In genomic region chr9:85157763-85158162, GRCh38 we compare ENCODE assay signal across 1 cellular context.
TF ChIP-seq lines count a peak whose summit lies in the region.

No MANE protein-coding gene starts in this region.

TF ChIP-seq in GM23338, 12 proteins besides CTCF, POLR2A, EP300 and RAD21 (continued from another document):
- TF ChIP-seq REST (IDR thresholded peaks at IDR 0.05; ENCODE audit: unreplicated experiment) (no peak), ETS1 (IDR thresholded peaks at IDR 0.05) (no peak), CREB1 (CRISPR knock-in tag; IDR thresholded peaks at IDR 0.05; ENCODE audit: low read depth) (no peak), STAT1 (IDR thresholded peaks at IDR 0.05; ENCODE audit: unreplicated experiment) (no peak), EZH2 (IDR thresholded peaks at IDR 0.05; ENCODE audit: low read depth, unreplicated experiment) (no peak), ZNF462 (CRISPR knock-in tag; IDR thresholded peaks at IDR 0.05) (no peak), NANOG (IDR thresholded peaks at IDR 0.05; ENCODE audit: borderline replicate concordance) (no peak), JUNB (IDR thresholded peaks at IDR 0.05; ENCODE audit: unreplicated experiment) (no peak)
